ENCODE assay signal across 1 cellular context in genomic region chr16:85200471-85201278, GRCh38.
A peak's percentile ranks its signal among the peaks of the same experiment; 100 is the strongest.
TF ChIP-seq lines count a peak whose summit lies in the region.

No MANE protein-coding gene starts in this region.

TF ChIP-seq in HepG2, 621 proteins besides CTCF, POLR2A, EP300 and RAD21 (continued from another document):
- no peak for TF ChIP-seq PCBP1 (IDR thresholded peaks at IDR 0.05; ENCODE audit: borderline replicate concordance, low read depth, low read length)
- TF ChIP-seq ZSCAN29 (CRISPR knock-in tag; conservative IDR thresholded peaks at IDR 0.05), result peak; percentile 18; the same call in 1 of the 2 replicates
- no peak for TF ChIP-seq TFE3 (CRISPR knock-in tag; IDR thresholded peaks at IDR 0.05)
- no peak for TF ChIP-seq PAX8 (CRISPR knock-in tag; IDR thresholded peaks at IDR 0.05; ENCODE audit: borderline replicate concordance)
- no peak for TF ChIP-seq NR1H2 (CRISPR knock-in tag; IDR thresholded peaks at IDR 0.05; ENCODE audit: borderline replicate concordance, low read depth)
- peak; percentile 74; the same call in 1 of the 2 replicates for TF ChIP-seq SPEN (CRISPR knock-in tag; IDR thresholded peaks at IDR 0.05; ENCODE audit: low read depth)
- 0 out of 2 replicates have a peak, but pooled peaks have one; percentile 46 for TF ChIP-seq MAFG (CRISPR knock-in tag; IDR thresholded peaks at IDR 0.05)
- TF ChIP-seq HOXA7 (CRISPR knock-in tag; IDR thresholded peaks at IDR 0.05), result no peak
- 0 out of 2 replicates have a peak, but pooled peaks have one; percentile 28 for TF ChIP-seq ZNF768 (CRISPR knock-in tag; IDR thresholded peaks at IDR 0.05)
- peak; percentile 96 for TF ChIP-seq FOSL2 (CRISPR knock-in tag; IDR thresholded peaks at IDR 0.05)
- peak; percentile 89 for TF ChIP-seq HOXA3 (CRISPR knock-in tag; IDR thresholded peaks at IDR 0.05)
- no peak; the same call in 1 of the 2 replicates for TF ChIP-seq TARDBP (CRISPR knock-in tag; IDR thresholded peaks at IDR 0.05)
- peak; percentile 80; the same call in 1 of the 2 replicates for TF ChIP-seq ZBTB38 (CRISPR knock-in tag; IDR thresholded peaks at IDR 0.05)
- TF ChIP-seq SMAD3 (CRISPR knock-in tag; IDR thresholded peaks at IDR 0.05), result 0 out of 2 replicates have a peak, but pooled peaks have one; percentile 15
- TF ChIP-seq KLF11 (CRISPR knock-in tag; IDR thresholded peaks at IDR 0.05), result 0 out of 2 replicates have a peak, but pooled peaks have one; percentile 5
- no peak for TF ChIP-seq ZBTB40 (IDR thresholded peaks at IDR 0.05)
- peak; percentile 24; the same call in 1 of the 2 replicates for TF ChIP-seq ZBTB40 (CRISPR knock-in tag; IDR thresholded peaks at IDR 0.05)
- no peak for TF ChIP-seq ZNF775 (CRISPR knock-in tag; IDR thresholded peaks at IDR 0.05; ENCODE audit: borderline replicate concordance)
- peak; percentile 80; the same call in 1 of the 2 replicates for TF ChIP-seq ZNF710 (CRISPR knock-in tag; IDR thresholded peaks at IDR 0.05; ENCODE audit: borderline replicate concordance)
- no peak; the same call in 1 of the 2 replicates for TF ChIP-seq HNF4G (IDR thresholded peaks at IDR 0.05; ENCODE audit: borderline replicate concordance, low read depth, low read length)
- TF ChIP-seq HNF4G (CRISPR knock-in tag; IDR thresholded peaks at IDR 0.05; ENCODE audit: borderline replicate concordance, low read depth), result peak; percentile 46; the same call in 1 of the 2 replicates
- peak; percentile 49; the same call in 1 of the 2 replicates for TF ChIP-seq ZNF232 (CRISPR knock-in tag; IDR thresholded peaks at IDR 0.05; ENCODE audit: borderline replicate concordance)
- TF ChIP-seq ZNF574 (CRISPR knock-in tag; IDR thresholded peaks at IDR 0.05), result peak; percentile 60
- no peak for TF ChIP-seq ZNF543 (CRISPR knock-in tag; IDR thresholded peaks at IDR 0.05)
- TF ChIP-seq FOXC1 (CRISPR knock-in tag; IDR thresholded peaks at IDR 0.05; ENCODE audit: borderline replicate concordance), result peak; percentile 67; the same call in 1 of the 2 replicates
- no peak; the same call in 1 of the 2 replicates for TF ChIP-seq TSC22D2 (CRISPR knock-in tag; IDR thresholded peaks at IDR 0.05; ENCODE audit: borderline replicate concordance)
- TF ChIP-seq PCBP2 (optimal IDR thresholded peaks at IDR 0.05; ENCODE audit: low read depth, low read length, poor library complexity, severe bottlenecking), result no peak
- 0 out of 2 replicates have a peak, but pooled peaks have one; percentile 46 for TF ChIP-seq SKIL (CRISPR knock-in tag; IDR thresholded peaks at IDR 0.05; ENCODE audit: borderline replicate concordance)
- TF ChIP-seq MXD1 (CRISPR knock-in tag; IDR thresholded peaks at IDR 0.05), result no peak
- TF ChIP-seq MEIS1 (CRISPR knock-in tag; IDR thresholded peaks at IDR 0.05; ENCODE audit: borderline replicate concordance), result peak; percentile 80; the same call in 1 of the 2 replicates
- peak; percentile 29; the same call in 1 of the 2 replicates for TF ChIP-seq ATF7 (IDR thresholded peaks at IDR 0.05)
- TF ChIP-seq ATF7 (CRISPR knock-in tag; IDR thresholded peaks at IDR 0.05), result no peak
- peak; percentile 90; the same call in 1 of the 2 replicates for TF ChIP-seq ZBTB42 (CRISPR knock-in tag; IDR thresholded peaks at IDR 0.05)
- TF ChIP-seq ARNTL (CRISPR knock-in tag; IDR thresholded peaks at IDR 0.05), result peak; percentile 45; the same call in 1 of the 2 replicates
- peak; percentile 69 for TF ChIP-seq CREM (IDR thresholded peaks at IDR 0.05)
- TF ChIP-seq CREM (CRISPR knock-in tag; IDR thresholded peaks at IDR 0.05), result no peak
- TF ChIP-seq ZNF512B (CRISPR knock-in tag; IDR thresholded peaks at IDR 0.05; ENCODE audit: borderline replicate concordance), result 0 out of 2 replicates have a peak, but pooled peaks have one; percentile 33
TF ChIP-seq in HepG2: peak in this region for 146.
